In the genomic region with DNA sequence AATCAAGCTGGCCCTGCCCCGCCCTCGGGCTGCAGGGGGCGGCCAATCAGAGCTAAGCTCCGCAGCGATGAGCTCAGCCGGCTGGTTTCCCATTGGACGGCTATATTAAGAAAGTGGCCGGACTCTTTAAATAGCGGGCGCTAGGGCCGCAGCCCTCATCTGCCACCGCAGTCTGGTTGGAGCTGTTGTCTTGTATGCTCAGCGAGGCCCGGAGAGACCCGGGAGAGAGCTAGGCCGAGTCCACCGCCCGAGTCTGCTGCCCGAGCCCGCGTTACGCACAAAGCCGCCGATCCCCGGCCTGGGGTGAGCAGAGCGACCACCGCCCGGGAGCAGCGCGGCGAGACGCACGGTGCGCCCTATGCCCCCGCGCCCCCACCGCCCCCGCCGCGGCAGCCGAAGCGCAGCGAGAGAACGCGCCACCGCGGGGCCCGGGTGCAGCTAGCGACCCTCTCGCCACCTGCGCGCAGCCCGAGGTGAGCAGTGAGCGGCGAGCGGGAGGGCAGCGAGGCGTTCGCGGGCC, we compare ENCODE assay signal across 8 cellular contexts. TPM values are rescaled to one million over a fixed set of nuclear protein-coding genes. Genes with fewer than 3 reads are reported as not detected.
DNase-seq lines count a peak whose midpoint lies in the region; ATAC-seq and TF ChIP-seq lines count a peak whose summit lies in the region.

Gene RHOB, plus strand, starts transcription at position 158 of the 520 bp plus-strand sequence. CDS start 392 bp downstream, outside the sequence.

- H3K27me3 Mint-ChIP-seq in activated T-helper 2 cell treated with anti-CD3 and anti-CD28 coated beads, Interferon-gamma antibody, Interleukin-2, Interleukin-4, amounts not matched to agents 10 μg/mL and 5 μg/mL and 100 μg/mL, durations not matched to agents 14 hours and 24 hours and 36 hours (ENCODE audit: low read depth) = peaks cover 40% of the 10 kb centered on the region
- peaks cover 0 to 68% (median 13%) of the 10 kb centered on the region in 5 donors for H3K27me3 Mint-ChIP-seq in naive thymus-derived CD4-positive, alpha-beta T cell
- H3K27me3 Mint-ChIP-seq in stimulated activated memory B cell treated with anti-CD40 and anti-IgM and Interleukin-4, amounts not matched to agents 10 μg/mL and 1 μg/mL and 100 μg/mL, for 72 hours = peaks cover 3% of the 10 kb centered on the region

- no peaks in the 10 kb centered on the region for H3K9me3 ChIP-seq in fibroblast of lung (ENCODE audit: control insufficient read depth, insufficient read depth, low read depth, low read length)
- H3K9me3 ChIP-seq in naive thymus-derived CD4-positive, alpha-beta T cell (ENCODE audit: control insufficient read depth in 2 of 3, low read length in 3 of 3) = no peaks in the 10 kb centered on the region

- peak; percentile 93 for ATAC-seq in GM21786 (IDR thresholded peaks at IDR 0.05; ENCODE audit: unreplicated experiment)
- peak; percentile 97 for ATAC-seq in naive thymus-derived CD4-positive, alpha-beta T cell
- peak; percentile 99 for ATAC-seq in stimulated activated memory B cell treated with anti-CD40 and anti-IgM and Interleukin-4, amounts not matched to agents 10 μg/mL and 1 μg/mL and 100 μg/mL, for 72 hours

- H3K36me3 ChIP-seq in KMS-11 (ENCODE audit: insufficient read depth) (no peaks in the 10 kb centered on the region), fibroblast of lung (ENCODE audit: control insufficient read depth, insufficient read depth, low read length) (peaks cover 6% of the 10 kb centered on the region)
- no peaks in the 10 kb centered on the region for H3K36me3 ChIP-seq in naive thymus-derived CD4-positive, alpha-beta T cell (ENCODE audit: control insufficient read depth in 2 of 3, insufficient read depth in 3 of 3, low read length in 3 of 3)

- H3K79me2 ChIP-seq in KMS-11 (ENCODE audit: insufficient read depth, low read depth) = peaks cover 13% of the 10 kb centered on the region
- peaks cover 26% of the 10 kb centered on the region for H3K79me2 ChIP-seq in fibroblast of lung (ENCODE audit: control insufficient read depth, insufficient read depth, low read length)

- H3K4me3 ChIP-seq in KMS-11 (IDR thresholded peaks at IDR 0.05; ENCODE audit: insufficient read depth, low read depth, low read length) (peak within 1 kb of the TSS; percentile 61), fibroblast of lung (replicated peaks in 1 of 4; ENCODE audit: control extremely low read depth in 1 of 4, insufficient read depth in 1 of 4, low read depth in 3 of 4, low read length in 4 of 4) (peak within 1 kb of the TSS; percentile 71 to 91 (median 76))
- peak within 1 kb of the TSS; percentile 71 for H3K4me3 ChIP-seq in naive thymus-derived CD4-positive, alpha-beta T cell (ENCODE audit: low read length)

- CTCF ChIA-PET in naive thymus-derived CD4-positive, alpha-beta T cell (lab: Charles Lee) = interaction anchor here (0.6 to 2.0 kb wide), 5 partner anchors 36 to 310 kb away, joined by 3 to 14 read pairs (median 4); partner anchors contain the start of gene HS1BP3

- peaks cover 22% of the 10 kb centered on the region for H3K36me3 Mint-ChIP-seq in activated T-helper 2 cell treated with anti-CD3 and anti-CD28 coated beads, Interferon-gamma antibody, Interleukin-2, Interleukin-4, amounts not matched to agents 10 μg/mL and 5 μg/mL and 100 μg/mL, durations not matched to agents 14 hours and 24 hours and 36 hours (ENCODE audit: low read depth)
- H3K36me3 Mint-ChIP-seq in naive thymus-derived CD4-positive, alpha-beta T cell = no peaks in the 10 kb centered on the region
- H3K36me3 Mint-ChIP-seq in stimulated activated memory B cell treated with anti-CD40 and anti-IgM and Interleukin-4, amounts not matched to agents 10 μg/mL and 1 μg/mL and 100 μg/mL, for 72 hours = no peaks in the 10 kb centered on the region

- DNase-seq in DMS79 (lab: John Stamatoyannopoulos, UW) (peak; percentile 94), RPMI7951 (ENCODE audit: low read depth) (peak; percentile 98), fibroblast of lung (ENCODE audit: low read depth in 2 of 2) (peak; percentile 97 to 99)
- DNase-seq in activated T-helper 2 cell treated with anti-CD3 and anti-CD28 coated beads, Interferon-gamma antibody, Interleukin-2, Interleukin-4, amounts not matched to agents 10 μg/mL and 5 μg/mL and 100 μg/mL, durations not matched to agents 14 hours and 24 hours and 36 hours (ENCODE audit: low spot score) = peak; percentile 86
- peak; percentile 75 to 90 (median 82) for DNase-seq in naive thymus-derived CD4-positive, alpha-beta T cell

- TF ChIP-seq CTCF in KMS-11 (conservative IDR thresholded peaks at IDR 0.05; ENCODE audit: low read depth, low read length) = no peak
- TF ChIP-seq CTCF in fibroblast of lung (conservative IDR thresholded peaks at IDR 0.05 in 1 of 2, IDR thresholded peaks at IDR 0.05 in 1 of 2; ENCODE audit: low read depth in 1 of 2, low read length in 2 of 2) = no peak

- H3K4me1 Mint-ChIP-seq in activated T-helper 2 cell treated with anti-CD3 and anti-CD28 coated beads, Interferon-gamma antibody, Interleukin-2, Interleukin-4, amounts not matched to agents 10 μg/mL and 5 μg/mL and 100 μg/mL, durations not matched to agents 14 hours and 24 hours and 36 hours (ENCODE audit: low read depth) = peaks cover 9% of the 10 kb centered on the region
- peaks cover 0 to 7% (median 4%) of the 10 kb centered on the region in 7 donors for H3K4me1 Mint-ChIP-seq in naive thymus-derived CD4-positive, alpha-beta T cell
- H3K4me1 Mint-ChIP-seq in stimulated activated memory B cell treated with anti-CD40 and anti-IgM and Interleukin-4, amounts not matched to agents 10 μg/mL and 1 μg/mL and 100 μg/mL, for 72 hours = peaks cover 13% of the 10 kb centered on the region

- H3K4me3 Mint-ChIP-seq in activated T-helper 2 cell treated with anti-CD3 and anti-CD28 coated beads, Interferon-gamma antibody, Interleukin-2, Interleukin-4, amounts not matched to agents 10 μg/mL and 5 μg/mL and 100 μg/mL, durations not matched to agents 14 hours and 24 hours and 36 hours (ENCODE audit: low read depth) = peak within 1 kb of the TSS; percentile 81
- H3K4me3 Mint-ChIP-seq in naive thymus-derived CD4-positive, alpha-beta T cell = peak within 1 kb of the TSS; percentile 77 to 88 (median 81)
- H3K4me3 Mint-ChIP-seq in stimulated activated memory B cell treated with anti-CD40 and anti-IgM and Interleukin-4, amounts not matched to agents 10 μg/mL and 1 μg/mL and 100 μg/mL, for 72 hours = peak within 1 kb of the TSS; percentile 82

- H3K27me3 ChIP-seq in KMS-11 (ENCODE audit: insufficient read depth, low read depth) (no peaks in the 10 kb centered on the region), fibroblast of lung (ENCODE audit: control insufficient read depth, insufficient read depth, low read length) (no peaks in the 10 kb centered on the region)
- H3K27me3 ChIP-seq in naive thymus-derived CD4-positive, alpha-beta T cell (ENCODE audit: control insufficient read depth in 2 of 2, insufficient read depth in 2 of 2, low read length in 2 of 2) = peaks cover 0 to 3% of the 10 kb centered on the region in 2 donors

- H3K27ac Mint-ChIP-seq in activated T-helper 2 cell treated with anti-CD3 and anti-CD28 coated beads, Interferon-gamma antibody, Interleukin-2, Interleukin-4, amounts not matched to agents 10 μg/mL and 5 μg/mL and 100 μg/mL, durations not matched to agents 14 hours and 24 hours and 36 hours = peak within 1 kb of the TSS; percentile 68
- peak within 1 kb of the TSS in 5 of 9 donors; percentile 11 to 81 (median 51) for H3K27ac Mint-ChIP-seq in naive thymus-derived CD4-positive, alpha-beta T cell
- H3K27ac Mint-ChIP-seq in stimulated activated memory B cell treated with anti-CD40 and anti-IgM and Interleukin-4, amounts not matched to agents 10 μg/mL and 1 μg/mL and 100 μg/mL, for 72 hours = peak within 1 kb of the TSS; percentile 79

- peak within 1 kb of the TSS; percentile 67 for H2AFZ ChIP-seq in KMS-11 (ENCODE audit: low read depth)
- no peak within 1 kb of the TSS for H2AFZ ChIP-seq in fibroblast of lung (ENCODE audit: low read length)

- H4K20me1 ChIP-seq in KMS-11 (ENCODE audit: insufficient read depth) = no peaks in the 10 kb centered on the region
- peaks cover 6% of the 10 kb centered on the region for H4K20me1 ChIP-seq in fibroblast of lung (ENCODE audit: control insufficient read depth, extremely low read depth, insufficient read depth, low read length)

- POLR2A ChIA-PET in naive thymus-derived CD4-positive, alpha-beta T cell (lab: Charles Lee) = interaction anchor here (0.7 to 2.6 kb wide), 17 partner anchors 10 to 407 kb away, joined by 3 to 41 read pairs (median 5); partner anchors contain the start of genes HS1BP3 and LAPTM4A

- peak within 1 kb of the TSS; percentile 81 for H3K27ac ChIP-seq in KMS-11
- peak within 1 kb of the TSS; percentile 93 for H3K27ac ChIP-seq in fibroblast of lung (ENCODE audit: insufficient read depth, low read length)
- H3K27ac ChIP-seq in naive thymus-derived CD4-positive, alpha-beta T cell (ENCODE audit: low read depth, low read length) = peak within 1 kb of the TSS; percentile 59

- H3K9ac ChIP-seq in KMS-11 = peak within 1 kb of the TSS; percentile 97
- H3K9ac ChIP-seq in fibroblast of lung (ENCODE audit: insufficient read depth, low read length) = peak within 1 kb of the TSS; percentile 98

- H3K4me2 ChIP-seq in KMS-11 (peak within 1 kb of the TSS; percentile 94), fibroblast of lung (ENCODE audit: extremely low read depth, insufficient read depth, low read length) (peak within 1 kb of the TSS; percentile 93)

- H3K9me3 Mint-ChIP-seq in activated T-helper 2 cell treated with anti-CD3 and anti-CD28 coated beads, Interferon-gamma antibody, Interleukin-2, Interleukin-4, amounts not matched to agents 10 μg/mL and 5 μg/mL and 100 μg/mL, durations not matched to agents 14 hours and 24 hours and 36 hours = no peaks in the 10 kb centered on the region
- H3K9me3 Mint-ChIP-seq in naive thymus-derived CD4-positive, alpha-beta T cell = no peaks in the 10 kb centered on the region
- H3K9me3 Mint-ChIP-seq in stimulated activated memory B cell treated with anti-CD40 and anti-IgM and Interleukin-4, amounts not matched to agents 10 μg/mL and 1 μg/mL and 100 μg/mL, for 72 hours = no peaks in the 10 kb centered on the region

- H3K4me1 ChIP-seq in KMS-11 (ENCODE audit: low read depth, poor library complexity, severe bottlenecking) (peaks cover 37% of the 10 kb centered on the region), fibroblast of lung (ENCODE audit: control insufficient read depth, extremely low read depth, insufficient read depth, low read length) (peaks cover 25% of the 10 kb centered on the region)
- peaks cover 6 to 12% of the 10 kb centered on the region in 2 donors for H3K4me1 ChIP-seq in naive thymus-derived CD4-positive, alpha-beta T cell (ENCODE audit: control insufficient read depth in 2 of 2, insufficient read depth in 2 of 2, low read length in 2 of 2)

- intact Hi-C loops in activated T-helper 2 cell treated with anti-CD3 and anti-CD28 coated beads, Interferon-gamma antibody, Interleukin-2, Interleukin-4, amounts not matched to agents 10 μg/mL and 5 μg/mL and 100 μg/mL, durations not matched to agents 14 hours and 24 hours and 36 hours (cut with micrococcal nuclease) = loop anchor here (1.0 to 5.0 kb wide), 6 partner anchors 96 to 1085 kb away; partner anchors contain the start of gene HS1BP3
- intact Hi-C loops in naive thymus-derived CD4-positive, alpha-beta T cell (cut with micrococcal nuclease) = loop anchor here (1.0 to 5.0 kb wide), 11 partner anchors 96 to 1100 kb away; partner anchors contain the start of genes HS1BP3 (in 2 of the 2), LAPTM4A (in 2 of the 2), LDAH (in 1 of the 2) and PUM2 (in 1 of the 2)

RNA-seq across cellular contexts. Expression of gene RHOB, which starts in this region (rescaled TPM):
- total RNA-seq in RPMI7951 (2014; rRNA removed; shearing (Covaris generic)) = 33.5 and 35.8 TPM in 2 replicates
- 119 and 123 TPM in 2 replicates for total RNA-seq in activated T-helper 2 cell treated with anti-CD3 and anti-CD28 coated beads, Interferon-gamma antibody, Interleukin-2, Interleukin-4, amounts not matched to agents 10 μg/mL and 5 μg/mL and 100 μg/mL, durations not matched to agents 14 hours and 24 hours and 36 hours
- 85.3 and 171 TPM in 2 replicates for total RNA-seq in fibroblast of lung
- 107 and 113 TPM in 2 replicates for polyA plus RNA-seq in fibroblast of lung
- 110 and 123 TPM in 2 replicates for polyA plus RNA-seq in fibroblast of lung (2012)
- polyA minus RNA-seq in fibroblast of lung (ENCODE audit: low replicate concordance) = 19.5 and 39.4 TPM in 2 replicates
- total RNA-seq in naive thymus-derived CD4-positive, alpha-beta T cell = 100 to 1,000 TPM in 1 of 5 experiments, 10 to 100 TPM in 2, 1 to 10 TPM in 2; 2.5 to 244 (median 11.7) TPM
- polyA plus RNA-seq in naive thymus-derived CD4-positive, alpha-beta T cell = under 1 TPM; 0.64 to 0.71 TPM

Comparison
In these comparisons a context has a peak if more than half of its experiments do, and no peak if none do; other contexts are left out.
1. Peak in every context shown above with its lines: DNase-seq, ATAC-seq, H3K4me3 ChIP-seq and H3K27ac ChIP-seq.
2. RNA of gene RHOB (polyA plus RNA-seq): 107 to 123 TPM in fibroblast of lung; 0.64 to 0.71 TPM in naive thymus-derived CD4-positive, alpha-beta T cell; every median in the first group is over 10 times any median in the second.